Comparison of ENCODE assay signal across 17 cellular contexts in the genomic region with DNA sequence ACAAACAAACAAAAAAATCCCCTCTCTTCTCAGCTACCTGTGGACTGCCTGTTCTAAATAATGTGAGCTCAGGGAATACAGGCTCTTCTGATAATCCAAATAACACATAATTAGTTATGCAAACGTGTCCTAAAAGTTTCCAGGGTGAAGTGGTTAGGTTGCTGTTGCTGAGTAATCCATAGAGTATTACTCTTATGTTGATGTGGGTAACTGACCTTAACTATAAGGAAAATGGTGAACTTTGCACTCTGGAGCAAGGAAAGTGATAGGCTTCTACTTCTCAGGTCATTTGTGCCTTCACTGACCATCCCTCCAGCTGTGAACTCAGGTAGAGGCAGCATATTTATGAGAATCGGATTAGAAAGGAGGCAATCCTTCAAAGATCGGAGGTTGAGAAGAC. TPM values are rescaled to one million over a fixed set of nuclear protein-coding genes. Genes with fewer than 3 reads are reported as not detected.
DNase-seq lines count a peak whose midpoint lies in the region; ATAC-seq, FAIRE-seq and TF ChIP-seq lines count a peak whose summit lies in the region.
"Had no signal": no experiment of that assay in that cellular context is flagged by ENCODE, and none has a peak within 500 bp of the region (broad histone marks: within the 10 kb centered on the region; RNA-seq: fewer than 3 reads in every experiment).

No MANE protein-coding gene starts in this region.

- H3K79me2 ChIP-seq in astrocyte (ENCODE audit: insufficient read depth, low read length), result peaks cover 100% of the 10 kb centered on the region

- no peak for TF ChIP-seq RAD21 in IMR-90 (IDR thresholded peaks at IDR 0.05; ENCODE audit: low read length)

- H3K9ac ChIP-seq in IMR-90 (ENCODE audit: low read depth, low read length), result no peak overlapping the region
- H3K9ac ChIP-seq in astrocyte (ENCODE audit: low read length), result no peak overlapping the region

- H3K27ac Mint-ChIP-seq in CD4-positive, CD25-positive, alpha-beta regulatory T cell, result peak overlapping the region; percentile 55 to 95 (median 66)
- no peak overlapping the region for H3K27ac Mint-ChIP-seq in astrocyte (ENCODE audit: unreplicated experiment)
- H3K27ac Mint-ChIP-seq: mesothelial cell of epicardium, WTC11 had no signal

- no peak overlapping the region for H4K8ac ChIP-seq in IMR-90 (ENCODE audit: low read depth in 2 of 2, low read length in 2 of 2)

- ATAC-seq in CD4-positive, CD25-positive, alpha-beta regulatory T cell (ENCODE audit: low read depth in 2 of 2), result no peak
- ATAC-seq in IMR-90 (ENCODE audit: low read depth) (no peak), HG03439 (IDR thresholded peaks at IDR 0.05; ENCODE audit: unreplicated experiment) (no peak), HG03460 (IDR thresholded peaks at IDR 0.05; ENCODE audit: unreplicated experiment) (no peak), sciatic nerve (no peak)
- ATAC-seq: WTC11 had no signal

- no peak overlapping the region for H2AK9ac ChIP-seq in IMR-90 (replicated peaks; ENCODE audit: low read depth, low read length, poor library complexity)

- no peaks in the 10 kb centered on the region for H3K27me3 Mint-ChIP-seq in CD4-positive, CD25-positive, alpha-beta regulatory T cell
- H3K27me3 Mint-ChIP-seq in astrocyte (ENCODE audit: low read depth, unreplicated experiment), result no peaks in the 10 kb centered on the region

- no CpG with 5 or more reads among the region's 3 CpGs for WGBS in IMR-90 (ENCODE audit: extremely low coverage in 2 of 2, insufficient read length in 1 of 2), 2 experiments
- WGBS in sigmoid colon, 2 donors, result 82 to 87% methylated on average over 3 of the region's 3 CpGs

- H3K36me3 ChIP-seq in CD4-positive, CD25-positive, alpha-beta regulatory T cell (ENCODE audit: control insufficient read depth, insufficient read depth, low read length), result no peaks in the 10 kb centered on the region
- H3K36me3 ChIP-seq in IMR-90 (ENCODE audit: control insufficient read depth, insufficient read depth, low read length) (peaks cover 2% of the 10 kb centered on the region), astrocyte (ENCODE audit: insufficient read depth, low read length) (peaks cover 6% of the 10 kb centered on the region), sigmoid colon (no peaks in the 10 kb centered on the region)
- H3K36me3 ChIP-seq: prostate gland had no signal

- H3K9me3 Mint-ChIP-seq in CD4-positive, CD25-positive, alpha-beta regulatory T cell, result no peaks in the 10 kb centered on the region
- H3K9me3 Mint-ChIP-seq in astrocyte (ENCODE audit: unreplicated experiment), result no peaks in the 10 kb centered on the region

- peak overlapping the region; percentile 66; the same call in 1 of the 2 replicates for H3K23ac ChIP-seq in IMR-90 (ENCODE audit: low read depth, low read length)

- no peak overlapping the region for H4K5ac ChIP-seq in IMR-90 (ENCODE audit: low read depth, low read length)

- no peak overlapping the region for H3K56ac ChIP-seq in IMR-90 (ENCODE audit: extremely low read depth, insufficient read depth, low read length)

- H4K20me1 ChIP-seq in IMR-90 (ENCODE audit: insufficient read depth, low read length) (peaks cover 89% of the 10 kb centered on the region), astrocyte (ENCODE audit: insufficient read depth, low read length) (peaks cover 82% of the 10 kb centered on the region)

- H3K9me1 ChIP-seq in IMR-90 (ENCODE audit: insufficient read depth, low read length), result peaks cover 23% of the 10 kb centered on the region

- no peak for DNase-seq in CD4-positive, CD25-positive, alpha-beta regulatory T cell
- no peak for DNase-seq in IMR-90
- DNase-seq in astrocyte (ENCODE audit: low read depth), result no peak
- DNase-seq in sigmoid colon, result no peak
- DNase-seq in hypothalamus (lab: John Stamatoyannopoulos, UW), result no peak
- DNase-seq in sciatic nerve (ENCODE audit: low spot score), result no peak
- DNase-seq: activated gamma-delta T cell treated with Interleukin-2 at 50 U/mL for 16 hours; GF-D8; NCI-H1417 treated with DMSO at 0.1 percent for 48 hours; NCI-H524 treated with DMSO at 0.1 percent for 48 hours; SHP77; stimulated activated naive CD4-positive, alpha-beta T cell had no signal

- TF ChIP-seq POLR2A in IMR-90 (IDR thresholded peaks at IDR 0.05; ENCODE audit: low read depth, low read length) (no peak), sigmoid colon (IDR thresholded peaks at IDR 0.05) (no peak)

- peak overlapping the region; percentile 63; the same call in 1 of the 2 replicates for H3K14ac ChIP-seq in IMR-90 (replicated peaks; ENCODE audit: low read depth, low read length)

- H3K4me2 ChIP-seq in IMR-90 (ENCODE audit: low read depth, low read length), result no peak overlapping the region
- peak overlapping the region; percentile 12 for H3K4me2 ChIP-seq in astrocyte (ENCODE audit: low read length)

- H2BK5ac ChIP-seq in IMR-90 (ENCODE audit: low read depth, low read length, poor library complexity, severe bottlenecking), result peak overlapping the region; percentile 37

- H3K36me3 Mint-ChIP-seq in CD4-positive, CD25-positive, alpha-beta regulatory T cell, result peaks cover 33% of the 10 kb centered on the region
- H3K36me3 Mint-ChIP-seq in astrocyte (ENCODE audit: low read depth, unreplicated experiment), result peaks cover 2% of the 10 kb centered on the region

- peak overlapping the region; percentile 39 for H3K27ac ChIP-seq in CD4-positive, CD25-positive, alpha-beta regulatory T cell (ENCODE audit: insufficient read depth, low read length, poor library complexity, severe bottlenecking)
- H3K27ac ChIP-seq in IMR-90 (ENCODE audit: insufficient read depth, low read length) (no peak overlapping the region; the same call in 1 of the 2 replicates), astrocyte (ENCODE audit: low read depth, low read length) (no peak overlapping the region), sigmoid colon (peak overlapping the region in 3 of 4 donors; percentile 30 to 66 (median 48))
- H3K27ac ChIP-seq: prostate gland had no signal

- H2BK120ac ChIP-seq in IMR-90 (ENCODE audit: low read depth, low read length), result no peak overlapping the region

- BruUV-seq in IMR-90 (replicated peaks; lab: Mats Ljungman, UMichigan), result no TSS peak

- no peak overlapping the region for H2AK5ac ChIP-seq in IMR-90 (ENCODE audit: low read depth, low read length)

- dilution Hi-C loops in IMR-90 (cut with HindIII; ENCODE audit: low sequenced_read_pairs, unreplicated experiment), result no loop called here

- no peaks in the 10 kb centered on the region for H3K27me3 ChIP-seq in CD4-positive, CD25-positive, alpha-beta regulatory T cell (ENCODE audit: control insufficient read depth, insufficient read depth, low read length)
- H3K27me3 ChIP-seq in IMR-90 (ENCODE audit: control insufficient read depth, insufficient read depth, low read length) (no peaks in the 10 kb centered on the region), astrocyte (ENCODE audit: insufficient read depth, low read length) (no peaks in the 10 kb centered on the region), sigmoid colon (no peaks in the 10 kb centered on the region)

- TF ChIP-seq EP300 in sigmoid colon (IDR thresholded peaks at IDR 0.05), result no peak

- no peak overlapping the region for H2AFZ ChIP-seq in IMR-90 (replicated peaks; ENCODE audit: low read length, poor library complexity)
- no peak overlapping the region for H2AFZ ChIP-seq in astrocyte (ENCODE audit: low read depth, low read length)

- H2BK15ac ChIP-seq in IMR-90 (ENCODE audit: low read depth, low read length), result no peak overlapping the region

- peak overlapping the region; percentile 29; the same call in 1 of the 2 replicates for H3K18ac ChIP-seq in IMR-90 (ENCODE audit: low read depth, low read length)

- no peak overlapping the region for H3K4ac ChIP-seq in IMR-90 (ENCODE audit: low read depth, low read length)

- TF ChIP-seq CTCF in IMR-90 (conservative IDR thresholded peaks at IDR 0.05; ENCODE audit: low read depth, low read length) (no peak), astrocyte (IDR thresholded peaks at IDR 0.05; ENCODE audit: insufficient read depth, low read depth, low read length) (no peak), sigmoid colon (IDR thresholded peaks at IDR 0.05) (no peak)

- H3K9me3 ChIP-seq in CD4-positive, CD25-positive, alpha-beta regulatory T cell (ENCODE audit: control insufficient read depth in 2 of 2, low read length in 2 of 2), result no peaks in the 10 kb centered on the region
- no peaks in the 10 kb centered on the region for H3K9me3 ChIP-seq in IMR-90 (ENCODE audit: control insufficient read depth, insufficient read depth, low read length)
- H3K9me3 ChIP-seq in astrocyte (ENCODE audit: insufficient read depth, low read depth, low read length), result no peaks in the 10 kb centered on the region
- no peaks in the 10 kb centered on the region for H3K9me3 ChIP-seq in sigmoid colon
- H3K9me3 ChIP-seq: prostate gland had no signal

- H3K4me3 ChIP-seq in CD4-positive, CD25-positive, alpha-beta regulatory T cell (ENCODE audit: low read depth, low read length), result peak overlapping the region; percentile 21
- no peak overlapping the region for H3K4me3 ChIP-seq in IMR-90 (ENCODE audit: insufficient read depth, low read depth, low read length)
- H3K4me3 ChIP-seq in astrocyte (ENCODE audit: insufficient read depth, low read depth, low read length), result no peak overlapping the region
- no peak overlapping the region for H3K4me3 ChIP-seq in sigmoid colon
- H3K4me3 ChIP-seq: prostate gland had no signal

- peaks cover 29 to 97% (median 65%) of the 10 kb centered on the region in 4 donors for H3K4me1 Mint-ChIP-seq in CD4-positive, CD25-positive, alpha-beta regulatory T cell
- H3K4me1 Mint-ChIP-seq in astrocyte (ENCODE audit: low read depth, unreplicated experiment), result peaks cover 45% of the 10 kb centered on the region

- in situ Hi-C loops in IMR-90 (cut with MboI; ENCODE audit: low sequenced_read_pairs), result no loop called here

- H3K4me3 Mint-ChIP-seq in CD4-positive, CD25-positive, alpha-beta regulatory T cell, result peak overlapping the region; percentile 69 to 84 (median 74)
- H3K4me3 Mint-ChIP-seq in astrocyte (ENCODE audit: unreplicated experiment), result no peak overlapping the region
- H3K4me3 Mint-ChIP-seq: mesothelial cell of epicardium, WTC11 had no signal

- CTCF ChIA-PET in IMR-90 (lab: Yijun Ruan, JAX), result no interaction called here

- peaks cover 0 to 6% of the 10 kb centered on the region in 2 experiments; a peak in 2 of 4 replicates for H3K79me1 ChIP-seq in IMR-90 (ENCODE audit: low read depth in 1 of 2, low read length in 2 of 2)

- H3K4me1 ChIP-seq in CD4-positive, CD25-positive, alpha-beta regulatory T cell (ENCODE audit: control insufficient read depth, insufficient read depth, low read length, poor library complexity, severe bottlenecking), result peaks cover 91% of the 10 kb centered on the region
- H3K4me1 ChIP-seq in IMR-90 (ENCODE audit: control insufficient read depth, insufficient read depth, low read length) (peaks cover 17% of the 10 kb centered on the region), astrocyte (ENCODE audit: insufficient read depth, low read length) (peaks cover 44% of the 10 kb centered on the region), sigmoid colon (peaks cover 0 to 79% (median 55%) of the 10 kb centered on the region in 4 donors)
- H3K4me1 ChIP-seq: prostate gland had no signal

- H2BK20ac ChIP-seq in IMR-90 (ENCODE audit: low read depth, low read length), result no peak overlapping the region

- no peak overlapping the region for H4K91ac ChIP-seq in IMR-90 (ENCODE audit: insufficient read depth, low read depth, low read length)

- peak; percentile 62 for FAIRE-seq in astrocyte (lab: Jason Lieb, UNC)

- POLR2A ChIA-PET in IMR-90 (lab: Charles Lee; ENCODE audit: unreplicated experiment), result no interaction called here

- intact Hi-C loops in IMR-90 (cut with micrococcal nuclease), result no loop called here
- intact Hi-C loops in sigmoid colon (cut with DNase I), result no loop called here
- intact Hi-C loops in sciatic nerve (cut with DNase I), result no loop called here

RNA-seq across cellular contexts. Expression of gene MSN, which starts 19.9 kb away (rescaled TPM):
- 339 TPM for total RNA-seq in CD4-positive, CD25-positive, alpha-beta regulatory T cell
- polyA plus RNA-seq in CD4-positive, CD25-positive, alpha-beta regulatory T cell, result 100 to 1,000 TPM; 382 to 527 (median 469) TPM
- total RNA-seq in IMR-90 (2012; rRNA removed) (580 and 619 TPM in 2 replicates), astrocyte (356 and 369 TPM in 2 replicates), sigmoid colon (100 to 1,000 TPM; 136 to 152 (median 144) TPM), sciatic nerve (325 TPM)
- polyA plus RNA-seq in IMR-90 (2012; rRNA removed) (422 TPM in 2 replicates), sigmoid colon (100 to 1,000 TPM in 1 of 3 donors, 10 to 100 TPM in 2; 23.6 to 116 (median 36.0) TPM)
- 175 and 199 TPM in 2 replicates for polyA plus RNA-seq in IMR-90 (2012; cell fraction: cytosol; rRNA removed)
- polyA plus RNA-seq in IMR-90 (2012; cell fraction: nucleus; rRNA removed; ENCODE audit: low replicate concordance), result 152 and 305 TPM in 2 replicates

Comparison
In these comparisons a context has a peak if more than half of its experiments do, and no peak if none do; other contexts are left out.
1. H3K27ac ChIP-seq: peak in CD4-positive, CD25-positive, alpha-beta regulatory T cell (single experiment) and sigmoid colon (3 of 4); none in IMR-90 (single experiment) and astrocyte (single experiment).